In genomic region chr6:160007581-160007980, GRCh38 we compare ENCODE assay signal across 19 cellular contexts. TPM values are rescaled to one million over a fixed set of nuclear protein-coding genes. Genes with fewer than 3 reads are reported as not detected.
A peak's percentile ranks its signal among the peaks of the same experiment; 100 is the strongest.
DNase-seq lines count a peak whose midpoint lies in the region; ATAC-seq and TF ChIP-seq lines count a peak whose summit lies in the region.
"Had no signal": no experiment of that assay in that cellular context is flagged by ENCODE, and none has a peak within 500 bp of the region (broad histone marks: within the 10 kb centered on the region; RNA-seq: fewer than 3 reads in every experiment).

No MANE protein-coding gene starts in this region.

- no peaks in the 10 kb centered on the region for H3K27me3 ChIP-seq in CD8-positive, alpha-beta memory T cell (ENCODE audit: insufficient read depth, low read length, poor library complexity, severe bottlenecking)
- no peaks in the 10 kb centered on the region for H3K27me3 ChIP-seq in adipocyte (replicated peaks; ENCODE audit: control insufficient read depth, insufficient read depth, low read length)

- peaks cover 45 to 65% (median 58%) of the 10 kb centered on the region in 3 donors for H3K4me1 Mint-ChIP-seq in CD8-positive, alpha-beta memory T cell
- H3K4me1 Mint-ChIP-seq in osteocyte (ENCODE audit: unreplicated experiment), result peaks cover 23% of the 10 kb centered on the region

- ATAC-seq in GM19324 (IDR thresholded peaks at IDR 0.05; ENCODE audit: low FRiP score, unreplicated experiment), result no peak
- ATAC-seq in GM21723 (IDR thresholded peaks at IDR 0.05; ENCODE audit: unreplicated experiment), result no peak
- ATAC-seq: HepG2, PC-3 had no signal

- H3K9me3 ChIP-seq in CD8-positive, alpha-beta memory T cell (ENCODE audit: low read length), result no peaks in the 10 kb centered on the region
- H3K9me3 ChIP-seq in adipocyte (ENCODE audit: control insufficient read depth, low read length), result no peaks in the 10 kb centered on the region

- peaks cover 14% of the 10 kb centered on the region for H3K4me1 ChIP-seq in CD8-positive, alpha-beta memory T cell (ENCODE audit: insufficient read depth, low read length)
- H3K4me1 ChIP-seq in adipocyte (ENCODE audit: control insufficient read depth, insufficient read depth, low read length), result peaks cover 14% of the 10 kb centered on the region

- H3K4me3 Mint-ChIP-seq in CD8-positive, alpha-beta memory T cell, result no peak overlapping the region
- H3K4me3 Mint-ChIP-seq in osteocyte (ENCODE audit: unreplicated experiment), result no peak overlapping the region
- H3K4me3 Mint-ChIP-seq: CD14-positive monocyte had no signal

- CTCF ChIA-PET in CD8-positive, alpha-beta memory T cell (lab: Charles Lee), result no interaction called here

- no peak for DNase-seq in CD8-positive, alpha-beta memory T cell
- DNase-seq in adipocyte (ENCODE audit: low read depth), result peak; percentile 5
- DNase-seq in iris pigment epithelial cell (ENCODE audit: low read depth), result peak; percentile 35
- no peak for DNase-seq in osteocyte (ENCODE audit: extremely low spot score, unreplicated experiment)
- DNase-seq in activated naive CD4-positive, alpha-beta T cell (lab: John Stamatoyannopoulos, UW), result no peak
- no peak for DNase-seq in cerebellar cortex (ENCODE audit: low spot score)
- DNase-seq: 8988T, DMS79 treated with DMSO at 0.1 percent for 48 hours, KG1, NCI-H1436 treated with DMSO at 0.1 percent for 48 hours, NCI-H2029, NCI-H2171, NCI-H526, PC-3, RPMI8226 had no signal

- peak overlapping the region in 5 of 8 donors; percentile 4 to 43 (median 24) for H3K27ac Mint-ChIP-seq in CD8-positive, alpha-beta memory T cell
- H3K27ac Mint-ChIP-seq in osteocyte (ENCODE audit: unreplicated experiment), result peak overlapping the region; percentile 19

- H3K9ac ChIP-seq in adipocyte (ENCODE audit: low read length), result no peak overlapping the region

- H3K36me3 ChIP-seq in CD8-positive, alpha-beta memory T cell (ENCODE audit: insufficient read depth, low read length), result peaks cover 21% of the 10 kb centered on the region
- H3K36me3 ChIP-seq in adipocyte (ENCODE audit: control insufficient read depth, insufficient read depth, low read length, severe bottlenecking), result peaks cover 16% of the 10 kb centered on the region

- POLR2A ChIA-PET in CD8-positive, alpha-beta memory T cell (lab: Charles Lee), result no interaction called here

- no peaks in the 10 kb centered on the region for H3K27me3 Mint-ChIP-seq in CD8-positive, alpha-beta memory T cell
- no peaks in the 10 kb centered on the region for H3K27me3 Mint-ChIP-seq in osteocyte (ENCODE audit: unreplicated experiment)

- peaks cover 16 to 43% (median 35%) of the 10 kb centered on the region in 3 donors for H3K36me3 Mint-ChIP-seq in CD8-positive, alpha-beta memory T cell
- peaks cover 28% of the 10 kb centered on the region for H3K36me3 Mint-ChIP-seq in osteocyte (ENCODE audit: unreplicated experiment)

- H3K4me3 ChIP-seq in CD8-positive, alpha-beta memory T cell (ENCODE audit: low read length), result no peak overlapping the region
- H3K4me3 ChIP-seq in adipocyte (ENCODE audit: low read length), result no peak overlapping the region

- no peak for TF ChIP-seq CTCF in osteocyte (IDR thresholded peaks at IDR 0.05)

- H3K9me3 Mint-ChIP-seq in CD8-positive, alpha-beta memory T cell, result no peaks in the 10 kb centered on the region
- H3K9me3 Mint-ChIP-seq in osteocyte (ENCODE audit: unreplicated experiment), result peaks cover 4% of the 10 kb centered on the region

- H3K27ac ChIP-seq in CD8-positive, alpha-beta memory T cell (ENCODE audit: low read depth, low read length), result no peak overlapping the region

RNA-seq across cellular contexts. Expression of gene IGF2R, which starts 38.7 kb away (rescaled TPM):
- 10 to 100 TPM; 91.4 to 93.7 TPM for total RNA-seq in CD8-positive, alpha-beta memory T cell
- polyA plus RNA-seq in CD8-positive, alpha-beta memory T cell, result 27.5 TPM
- total RNA-seq in osteocyte, result 196 and 218 TPM in 2 replicates

Comparison
In these comparisons a context has a peak if more than half of its experiments do, and no peak if none do; other contexts are left out.
1. DNase-seq: peak in adipocyte (single experiment) and iris pigment epithelial cell (single experiment); none in CD8-positive, alpha-beta memory T cell (0 of 5), osteocyte (single experiment), activated naive CD4-positive, alpha-beta T cell (0 of 4) and cerebellar cortex (single experiment).